ENCODE assay signal across 10 cellular contexts in genomic region chr5:147404706-147405105, GRCh38.
A peak's percentile ranks its signal among the peaks of the same experiment; 100 is the strongest.
DNase-seq lines count a peak whose midpoint lies in the region; ATAC-seq and TF ChIP-seq lines count a peak whose summit lies in the region.
"Had no signal": no experiment of that assay in that cellular context is flagged by ENCODE, and none has a peak within 500 bp of the region (broad histone marks: within the 10 kb centered on the region; RNA-seq: fewer than 3 reads in every experiment).

No MANE protein-coding gene starts in this region.

- peaks cover 25% of the 10 kb centered on the region for H3K36me3 ChIP-seq in suprapubic skin

- H3K4me1 ChIP-seq in suprapubic skin, result peaks cover 20% of the 10 kb centered on the region

- no peak for DNase-seq in suprapubic skin (ENCODE audit: low spot score in 2 of 2)
- no peak for DNase-seq in substantia nigra (lab: John Stamatoyannopoulos, UW)
- no peak for DNase-seq in G401 (ENCODE audit: low spot score)
- DNase-seq in NCI-H2107 treated with DMSO at 0.1 percent for 48 hours (lab: John Stamatoyannopoulos, UW; ENCODE audit: unreplicated experiment), result no peak
- no peak for DNase-seq in stimulated activated CD4-positive, alpha-beta T cell treated with anti-CD3 and anti-CD28 coated beads, Interleukin-12 subunit alpha, Interleukin-12 subunit beta, amount 100 ng/mL, for 4 hours
- DNase-seq: naive B cell had no signal

- H3K27ac ChIP-seq in cingulate gyrus (ENCODE audit: low read depth, low read length) (peak overlapping the region; percentile 80), suprapubic skin (peak overlapping the region; percentile 90), substantia nigra (ENCODE audit: low read depth, low read length, poor library complexity, severe bottlenecking) (no peak overlapping the region)
- H3K27ac ChIP-seq: VCaP had no signal

- ATAC-seq in GM19467 (IDR thresholded peaks at IDR 0.05; ENCODE audit: unreplicated experiment) (peak; percentile 25), HG03095 (IDR thresholded peaks at IDR 0.05; ENCODE audit: unreplicated experiment) (peak; percentile 26)

- in situ Hi-C loops in G401 (cut with HindIII; ENCODE audit: low sequenced_read_pairs), result no loop called here

- TF ChIP-seq CTCF in suprapubic skin (IDR thresholded peaks at IDR 0.05), result no peak

- no peak for TF ChIP-seq POLR2A in suprapubic skin (IDR thresholded peaks at IDR 0.05)

- no peak overlapping the region for H3K4me3 ChIP-seq in suprapubic skin

- no peaks in the 10 kb centered on the region for H3K27me3 ChIP-seq in suprapubic skin

- H3K9me3 ChIP-seq in suprapubic skin, result no peaks in the 10 kb centered on the region

- 100% methylated on average over 1 of the region's 1 CpG for WGBS in suprapubic skin

- no peak for TF ChIP-seq EP300 in suprapubic skin (IDR thresholded peaks at IDR 0.05)
